8 cellular contexts compared by ENCODE assay signal in genomic region chr2:190996338-190996946, GRCh38. TPM values are rescaled to one million over a fixed set of nuclear protein-coding genes. Genes with fewer than 3 reads are reported as not detected.
A peak's percentile ranks its signal among the peaks of the same experiment; 100 is the strongest.
DNase-seq lines count a peak whose midpoint lies in the region; ATAC-seq and TF ChIP-seq lines count a peak whose summit lies in the region.

No MANE protein-coding gene starts in this region.

- peak overlapping the region; percentile 76 for H3K27ac Mint-ChIP-seq in activated naive CD4-positive, alpha-beta T cell treated with anti-CD3 and anti-CD28 coated beads, Interleukin-2, amount 10 ng/mL, durations not matched to agents 7 days and 5 days

- no peaks in the 10 kb centered on the region for H3K4me1 ChIP-seq in left ventricle myocardium inferior
- H3K4me1 ChIP-seq in thymus (ENCODE audit: control insufficient read depth, insufficient read depth, low read length), result no peaks in the 10 kb centered on the region

- CTCF ChIA-PET in AG04449 (lab: Yijun Ruan, JAX), result interaction anchor here (0.8 to 3.0 kb wide), 20 partner anchors 8 to 162 kb away, joined by 3 to 24 read pairs (median 4); partner anchors contain the start of genes STAT1 and STAT4
- CTCF ChIA-PET in activated naive CD4-positive, alpha-beta T cell treated with anti-CD3 and anti-CD28 coated beads, Interleukin-2, amount 10 ng/mL, durations not matched to agents 7 days and 5 days (lab: Charles Lee), result interaction anchor here (1.0 to 1.1 kb wide), 3 partner anchors 9 to 160 kb away, joined by 3 to 4 read pairs (median 3); no protein-coding TSS in a partner anchor

- H3K27me3 ChIP-seq in left ventricle myocardium inferior (ENCODE audit: low read depth), result no peaks in the 10 kb centered on the region
- H3K27me3 ChIP-seq in thymus (ENCODE audit: control insufficient read depth, insufficient read depth), result no peaks in the 10 kb centered on the region

- H3K9me3 ChIP-seq in left ventricle myocardium inferior (replicated peaks) (no peaks in the 10 kb centered on the region), thymus (ENCODE audit: control insufficient read depth) (no peaks in the 10 kb centered on the region)

- ATAC-seq in HG03196 (IDR thresholded peaks at IDR 0.05; ENCODE audit: unreplicated experiment), result no peak
- ATAC-seq in HG03095 (IDR thresholded peaks at IDR 0.05; ENCODE audit: unreplicated experiment), result no peak

- peak; percentile 70 for TF ChIP-seq CTCF in AG04449 (IDR thresholded peaks at IDR 0.05; ENCODE audit: insufficient read depth, low read length, missing control alignments)
- TF ChIP-seq CTCF in LNCAP (IDR thresholded peaks at IDR 0.05), result peak; percentile 42
- peak; percentile 70 for TF ChIP-seq CTCF in left ventricle myocardium inferior (IDR thresholded peaks at IDR 0.05; ENCODE audit: borderline replicate concordance)

- H3K27ac ChIP-seq in left ventricle myocardium inferior (replicated peaks) (no peak overlapping the region), thymus (ENCODE audit: low read depth) (peak overlapping the region; percentile 15)

- H3K36me3 ChIP-seq in left ventricle myocardium inferior (peaks cover 100% of the 10 kb centered on the region), thymus (ENCODE audit: control insufficient read depth, insufficient read depth) (peaks cover 69% of the 10 kb centered on the region)

- no peaks in the 10 kb centered on the region for H3K9me3 Mint-ChIP-seq in activated naive CD4-positive, alpha-beta T cell treated with anti-CD3 and anti-CD28 coated beads, Interleukin-2, amount 10 ng/mL, durations not matched to agents 7 days and 5 days

- H3K4me3 Mint-ChIP-seq in activated naive CD4-positive, alpha-beta T cell treated with anti-CD3 and anti-CD28 coated beads, Interleukin-2, amount 10 ng/mL, durations not matched to agents 7 days and 5 days, result no peak overlapping the region

- H3K4me1 Mint-ChIP-seq in activated naive CD4-positive, alpha-beta T cell treated with anti-CD3 and anti-CD28 coated beads, Interleukin-2, amount 10 ng/mL, durations not matched to agents 7 days and 5 days, result peaks cover 79% of the 10 kb centered on the region

- WGBS in thymus, result 97% methylated on average over 5 of the region's 5 CpGs

- H3K4me3 ChIP-seq in AG04449 (ENCODE audit: low read depth, low read length) (no peak overlapping the region), left ventricle myocardium inferior (no peak overlapping the region), thymus (ENCODE audit: low read length) (no peak overlapping the region)

- intact Hi-C loops in left ventricle myocardium inferior (cut with micrococcal nuclease), result no loop called here

- DNase-seq in AG04449 (ENCODE audit: low read depth, low spot score) (no peak), GM03348 (ENCODE audit: low spot score) (peak; percentile 63), left ventricle myocardium inferior (peak; percentile 18)
- peak; percentile 54 for DNase-seq in activated naive CD4-positive, alpha-beta T cell treated with anti-CD3 and anti-CD28 coated beads, Interleukin-2, amount 10 ng/mL, durations not matched to agents 7 days and 5 days

- POLR2A ChIA-PET in AG04449 (lab: Yijun Ruan, JAX), result no interaction called here

- H3K27me3 Mint-ChIP-seq in activated naive CD4-positive, alpha-beta T cell treated with anti-CD3 and anti-CD28 coated beads, Interleukin-2, amount 10 ng/mL, durations not matched to agents 7 days and 5 days, result no peaks in the 10 kb centered on the region

- H3K36me3 Mint-ChIP-seq in activated naive CD4-positive, alpha-beta T cell treated with anti-CD3 and anti-CD28 coated beads, Interleukin-2, amount 10 ng/mL, durations not matched to agents 7 days and 5 days, result peaks cover 86% of the 10 kb centered on the region

RNA-seq across cellular contexts. Expression of gene STAT1, which starts 17.5 kb away (rescaled TPM):
- 42.2 TPM for total RNA-seq in left ventricle myocardium inferior
- polyA plus RNA-seq in thymus, result 77.8 TPM
